In the genomic region with DNA sequence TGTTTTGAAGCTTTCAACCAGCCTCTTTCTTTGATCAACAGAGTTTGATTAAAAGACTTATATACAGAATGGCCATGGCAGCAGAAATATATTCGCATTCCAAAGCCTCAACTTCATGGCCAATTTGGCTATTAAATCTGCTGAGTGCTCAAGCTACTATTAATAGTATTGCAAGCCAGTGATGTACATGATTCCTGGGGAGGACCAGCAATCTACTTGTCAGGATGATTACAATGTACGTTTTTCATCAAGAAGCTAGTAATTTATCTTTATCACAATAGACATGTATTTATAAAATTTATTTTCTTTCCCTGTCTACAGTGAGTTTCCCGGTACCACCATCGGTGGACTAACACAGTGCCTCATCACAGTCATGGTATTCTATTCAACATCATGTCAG, we compare ENCODE assay signal across 9 cellular contexts.
"Had no signal": no experiment of that assay in that cellular context is flagged by ENCODE, and none has a peak within 500 bp of the region (broad histone marks: within the 10 kb centered on the region; RNA-seq: fewer than 3 reads in every experiment).

No MANE protein-coding gene starts in this region.

- H3K9ac ChIP-seq: GM23248 had no signal

- H3K27ac ChIP-seq: GM23248 had no signal

- H3K9me3 ChIP-seq: HAP-1 had no signal

- ATAC-seq: GM23338, HCT116 had no signal

- H3K36me3 ChIP-seq: HAP-1 had no signal

- H3K4me2 ChIP-seq: GM23338 had no signal

- H3K4me1 ChIP-seq: HAP-1 had no signal

- H3K4me3 ChIP-seq: GM23248, GM23338, HAP-1 had no signal

- DNase-seq: GOT3, H7, H9, HCEC 1CT, HFFc6 had no signal

- H2AFZ ChIP-seq: GM23248, GM23338 had no signal
